In genomic region chr16:67110136-67110847, GRCh38 we compare ENCODE assay signal across 2 cellular contexts.
TF ChIP-seq lines count a peak whose summit lies in the region.

No MANE protein-coding gene starts in this region.

TF ChIP-seq in GM12878, 131 proteins besides CTCF, POLR2A, EP300 and RAD21 (continues in another document):
- TF ChIP-seq ZNF384 (IDR thresholded peaks at IDR 0.05; ENCODE audit: borderline replicate concordance, low read depth, low read length) (0 out of 2 replicates have a peak, but pooled peaks have one; percentile 10), EED (IDR thresholded peaks at IDR 0.05; ENCODE audit: low read depth) (no peak), IKZF1 (conservative IDR thresholded peaks at IDR 0.05) (no peak), HDGF (IDR thresholded peaks at IDR 0.05) (no peak), KDM1A (IDR thresholded peaks at IDR 0.05; ENCODE audit: borderline replicate concordance) (no peak), MXI1 (IDR thresholded peaks at IDR 0.05; ENCODE audit: low read depth, low read length) (0 out of 2 replicates have a peak, but pooled peaks have one; percentile 23), SUPT20H (IDR thresholded peaks at IDR 0.05; ENCODE audit: borderline replicate concordance, control insufficient read depth, low read depth, low read length) (no peak), NFXL1 (IDR thresholded peaks at IDR 0.05; ENCODE audit: borderline replicate concordance) (no peak), NR2C2 (IDR thresholded peaks at IDR 0.05; ENCODE audit: borderline replicate concordance, control insufficient read depth, insufficient read length, low read depth) (no peak), SIN3A (IDR thresholded peaks at IDR 0.05; ENCODE audit: low read depth, low read length) (no peak), RFX5 (IDR thresholded peaks at IDR 0.05; ENCODE audit: low read depth, low read length) (no peak), EZH2 (IDR thresholded peaks at IDR 0.05; ENCODE audit: borderline replicate concordance, control insufficient read depth, low read depth, low read length) (no peak), NR2F1 (conservative IDR thresholded peaks at IDR 0.05) (0 out of 2 replicates have a peak, but pooled peaks have one; percentile 1), LARP7 (IDR thresholded peaks at IDR 0.05) (0 out of 2 replicates have a peak, but pooled peaks have one; percentile 8), NFIC (IDR thresholded peaks at IDR 0.05; ENCODE audit: low read depth, low read length) (no peak), MAX (IDR thresholded peaks at IDR 0.05; ENCODE audit: low read depth, low read length) (no peak), NR2C1 (IDR thresholded peaks at IDR 0.05) (no peak), E4F1 (IDR thresholded peaks at IDR 0.05; ENCODE audit: borderline replicate concordance, partially characterized antibody) (no peak), RUNX3 (IDR thresholded peaks at IDR 0.05; ENCODE audit: low read length) (peak; percentile 57), REST (IDR thresholded peaks at IDR 0.05; ENCODE audit: low read depth, low read length) (no peak), MTA3 (IDR thresholded peaks at IDR 0.05; ENCODE audit: borderline replicate concordance, low read length) (no peak), KAT2A (conservative IDR thresholded peaks at IDR 0.05; ENCODE audit: control insufficient read depth, low read depth, low read length) (no peak), CHD1 (IDR thresholded peaks at IDR 0.05; ENCODE audit: low read depth, low read length) (no peak)

TF ChIP-seq in liver, 16 proteins besides CTCF, POLR2A, EP300 and RAD21:
- TF ChIP-seq YY1 (IDR thresholded peaks at IDR 0.05): no peak
- no peak for TF ChIP-seq RXRA (IDR thresholded peaks at IDR 0.05)
- no peak for TF ChIP-seq FOXA1 (IDR thresholded peaks at IDR 0.05)
- no peak for TF ChIP-seq JUND (IDR thresholded peaks at IDR 0.05)
- TF ChIP-seq TAF1 (conservative IDR thresholded peaks at IDR 0.05): no peak
- TF ChIP-seq REST (IDR thresholded peaks at IDR 0.05): no peak
- TF ChIP-seq SP1 (IDR thresholded peaks at IDR 0.05): no peak
- TF ChIP-seq GABPA (IDR thresholded peaks at IDR 0.05 in 1 of 2, conservative IDR thresholded peaks at IDR 0.05 in 1 of 2): no peak
- no peak for TF ChIP-seq ZBTB33 (IDR thresholded peaks at IDR 0.05)
- TF ChIP-seq EGR1 (IDR thresholded peaks at IDR 0.05; ENCODE audit: low read depth in 2 of 2): no peak
- no peak for TF ChIP-seq ATF3 (IDR thresholded peaks at IDR 0.05)
- TF ChIP-seq HNF4G (IDR thresholded peaks at IDR 0.05): no peak
- no peak for TF ChIP-seq FOXA2 (IDR thresholded peaks at IDR 0.05)
- no peak for TF ChIP-seq HNF4A (conservative IDR thresholded peaks at IDR 0.05)
- TF ChIP-seq NR2F2 (IDR thresholded peaks at IDR 0.05): no peak
- no peak for TF ChIP-seq MAX (IDR thresholded peaks at IDR 0.05)
